In genomic region chr5:9498541-9499497, GRCh38 we compare ENCODE assay signal across 8 cellular contexts. TPM values are rescaled to one million over a fixed set of nuclear protein-coding genes. Genes with fewer than 3 reads are reported as not detected.
DNase-seq lines count a peak whose midpoint lies in the region; ATAC-seq, FAIRE-seq and TF ChIP-seq lines count a peak whose summit lies in the region.

No MANE protein-coding gene starts in this region.

- TF ChIP-seq CTCF in 22Rv1 (IDR thresholded peaks at IDR 0.05) (peak; percentile 72), colonic mucosa (IDR thresholded peaks at IDR 0.05) (no peak)

- no peak for TF ChIP-seq POLR2A in GM12891 (IDR thresholded peaks at IDR 0.05; ENCODE audit: low read depth, low read length)

- DNase-seq in GM12891 (ENCODE audit: insufficient read length, low spot score) (no peak), NAMALWA (ENCODE audit: low spot score) (peak; percentile 38), cerebellar cortex (ENCODE audit: low spot score) (peak; percentile 23), colonic mucosa (no peak), NCI-H345 treated with DMSO at 0.1 percent for 48 hours (lab: John Stamatoyannopoulos, UW; ENCODE audit: unreplicated experiment) (no peak), sciatic nerve (ENCODE audit: low spot score) (no peak)
- DNase-seq in stimulated activated CD4-positive, alpha-beta T cell treated with anti-CD3 and anti-CD28 coated beads, Interleukin-4, amount 100 ng/mL, for 1 hour, result no peak

- ATAC-seq in sciatic nerve, result no peak

- no peaks in the 10 kb centered on the region for H3K36me3 ChIP-seq in colonic mucosa

- H3K9ac ChIP-seq in colonic mucosa (ENCODE audit: low read depth in 2 of 2, low read length in 2 of 2), result no peak overlapping the region

- H3K4me3 ChIP-seq in colonic mucosa, result no peak overlapping the region

- peak; percentile 35 for FAIRE-seq in GM12891 (lab: Jason Lieb, UNC)

- intact Hi-C loops in colonic mucosa (cut with DNase I) (no loop called here), sciatic nerve (cut with DNase I) (no loop called here)

- H3K27ac ChIP-seq in 22Rv1 (no peak overlapping the region), colonic mucosa (no peak overlapping the region)

- no peaks in the 10 kb centered on the region for H3K9me3 ChIP-seq in colonic mucosa

- H3K4me1 ChIP-seq in colonic mucosa, result no peaks in the 10 kb centered on the region

- H3K27me3 ChIP-seq in colonic mucosa, result no peaks in the 10 kb centered on the region

TF ChIP-seq in GM12891, 5 proteins besides CTCF, POLR2A, EP300 and RAD21:
- TF ChIP-seq POLR2AphosphoS5 (IDR thresholded peaks at IDR 0.05; ENCODE audit: low read depth, low read length), result no peak
- no peak for TF ChIP-seq POU2F2 (IDR thresholded peaks at IDR 0.05; ENCODE audit: low read depth, low read length)
- no peak for TF ChIP-seq SPI1 (IDR thresholded peaks at IDR 0.05; ENCODE audit: low read depth, low read length)
- no peak for TF ChIP-seq TAF1 (IDR thresholded peaks at IDR 0.05; ENCODE audit: low read depth, low read length)
- no peak for TF ChIP-seq PAX5 (IDR thresholded peaks at IDR 0.05; ENCODE audit: insufficient read depth, low read length, severe bottlenecking)
TF ChIP-seq in GM12891: peak in this region for 0.

RNA-seq across cellular contexts. Expression of gene SEMA5A, which starts 47.1 kb away (rescaled TPM):
- polyA plus RNA-seq in GM12891 (2012; ENCODE audit: low read depth, missing spikeins), result 0.14 TPM
- total RNA-seq in colonic mucosa, result 10 to 100 TPM; 23.3 to 32.7 TPM
- 109 TPM for total RNA-seq in sciatic nerve

Comparison
In these comparisons a context has a peak if more than half of its experiments do, and no peak if none do; other contexts are left out.
1. DNase-seq: peak in NAMALWA (single experiment) and cerebellar cortex (single experiment); none in GM12891 (single experiment), colonic mucosa (single experiment), NCI-H345 treated with DMSO at 0.1 percent for 48 hours (single experiment), stimulated activated CD4-positive, alpha-beta T cell treated with anti-CD3 and anti-CD28 coated beads, Interleukin-4, amount 100 ng/mL, for 1 hour (single experiment) and sciatic nerve (single experiment).